Comparison of ENCODE assay signal across 8 cellular contexts in the genomic region with DNA sequence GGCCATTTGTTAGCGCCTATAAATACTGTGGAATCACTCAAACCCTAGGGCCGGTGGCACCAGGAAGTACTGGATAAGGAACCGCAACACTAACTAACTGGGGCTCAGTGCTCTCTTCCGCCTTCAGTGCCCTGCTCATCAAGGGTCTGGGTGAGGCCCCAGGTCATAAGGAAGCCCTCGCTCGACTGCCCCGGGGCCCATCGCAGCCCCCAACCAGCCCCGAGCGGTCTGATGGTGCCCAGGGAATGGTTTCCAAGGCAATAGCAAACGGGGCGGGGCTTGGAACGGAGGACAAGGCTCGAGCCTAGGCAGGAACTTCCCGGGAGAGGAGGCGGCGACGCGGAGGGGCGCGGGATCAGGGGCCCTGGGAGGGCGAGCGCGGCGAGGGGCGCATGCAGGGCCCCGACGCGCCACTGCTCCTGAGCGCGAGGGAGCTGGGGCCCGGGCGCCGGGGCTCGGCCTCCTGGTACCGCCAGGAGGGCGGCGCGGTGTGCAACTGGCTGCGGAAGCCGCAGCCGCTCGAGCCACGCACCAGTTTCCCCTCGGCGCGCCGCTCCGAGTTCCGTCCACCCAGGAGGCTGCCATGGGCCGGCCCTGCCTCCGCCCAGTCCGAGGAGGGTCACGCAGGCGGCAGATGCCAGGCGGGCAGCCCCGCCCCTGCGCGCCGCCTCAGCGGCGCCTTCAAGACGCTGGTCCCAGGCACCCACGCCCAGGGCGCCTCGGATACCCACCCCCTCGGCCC. TPM values are rescaled to one million over a fixed set of nuclear protein-coding genes. Genes with fewer than 3 reads are reported as not detected.
DNase-seq lines count a peak whose midpoint lies in the region; ATAC-seq and TF ChIP-seq lines count a peak whose summit lies in the region.

A gene with protein sequence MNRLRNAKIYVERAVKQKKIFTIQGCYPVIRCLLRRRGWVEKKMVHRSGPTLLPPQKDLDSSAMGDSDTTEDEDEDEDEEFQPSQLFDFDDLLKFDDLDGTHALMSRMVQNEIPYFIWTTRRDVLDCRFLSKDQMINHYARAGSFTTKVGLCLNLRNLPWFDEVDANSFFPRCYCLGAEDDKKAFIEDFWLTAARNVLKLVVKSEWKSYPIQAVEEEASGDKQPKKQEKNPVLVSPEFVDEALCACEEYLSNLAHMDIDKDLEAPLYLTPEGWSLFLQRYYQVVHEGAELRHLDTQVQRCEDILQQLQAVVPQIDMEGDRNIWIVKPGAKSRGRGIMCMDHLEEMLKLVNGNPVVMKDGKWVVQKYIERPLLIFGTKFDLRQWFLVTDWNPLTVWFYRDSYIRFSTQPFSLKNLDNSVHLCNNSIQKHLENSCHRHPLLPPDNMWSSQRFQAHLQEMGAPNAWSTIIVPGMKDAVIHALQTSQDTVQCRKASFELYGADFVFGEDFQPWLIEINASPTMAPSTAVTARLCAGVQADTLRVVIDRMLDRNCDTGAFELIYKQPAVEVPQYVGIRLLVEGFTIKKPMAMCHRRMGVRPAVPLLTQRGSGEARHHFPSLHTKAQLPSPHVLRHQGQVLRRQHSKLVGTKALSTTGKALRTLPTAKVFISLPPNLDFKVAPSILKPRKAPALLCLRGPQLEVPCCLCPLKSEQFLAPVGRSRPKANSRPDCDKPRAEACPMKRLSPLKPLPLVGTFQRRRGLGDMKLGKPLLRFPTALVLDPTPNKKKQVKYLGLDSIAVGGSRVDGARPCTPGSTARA (plus strand): TSS at position 648 of the 742 bp plus-strand sequence. CDS start 400 bp downstream, outside the sequence.

- H3K4me3 ChIP-seq in heart left ventricle = peak within 1 kb of the TSS; percentile 48 to 98 (median 84)
- peak within 1 kb of the TSS; percentile 82 for H3K4me3 ChIP-seq in parathyroid adenoma (ENCODE audit: low read depth, low read length)

- H3K27me3 ChIP-seq in heart left ventricle (no peaks in the 10 kb centered on the region), parathyroid adenoma (ENCODE audit: control insufficient read depth, insufficient read depth, low read length) (no peaks in the 10 kb centered on the region)

- intact Hi-C loops in heart left ventricle (cut with DNase I) = loop anchor here in 1 of 10 donors (5.0 kb wide), 1 partner anchor 108 kb away; a partner anchor contains a TSS

- H3K9ac ChIP-seq in parathyroid adenoma = peak within 1 kb of the TSS; percentile 81

- H3K27ac ChIP-seq in heart left ventricle (peak within 1 kb of the TSS; percentile 72 to 98 (median 94)), parathyroid adenoma (peak within 1 kb of the TSS; percentile 76)

- peak within 1 kb of the TSS; percentile 79 for H2AFZ ChIP-seq in parathyroid adenoma

- peak in 1 of 2 donors; percentile 67 for TF ChIP-seq POLR2A in heart left ventricle (IDR thresholded peaks at IDR 0.05)

- peak within 1 kb of the TSS; percentile 95 for H3K4me2 ChIP-seq in parathyroid adenoma (ENCODE audit: low read length)

- 1 to 3% (median 2%) methylated on average over 28 to 67 of the region's 67 CpGs for WGBS in heart left ventricle, 4 donors

- DNase-seq in COLO668 (lab: John Stamatoyannopoulos, UW; ENCODE audit: unreplicated experiment) (peak; percentile 74), Kasumi-1 (lab: John Stamatoyannopoulos, UW) (peak; percentile 71 to 77), T follicular helper cell (ENCODE audit: low read depth) (peak; percentile 20), amygdala (lab: John Stamatoyannopoulos, UW) (peak in 49 of 56 donors; percentile 8 to 78 (median 51)), heart left ventricle (peak; percentile 77 to 90 (median 79))

- H3K36me3 ChIP-seq in heart left ventricle (peaks cover 0 to 60% (median 36%) of the 10 kb centered on the region in 9 donors), parathyroid adenoma (ENCODE audit: control insufficient read depth, insufficient read depth, low read length) (no peaks in the 10 kb centered on the region)

- TF ChIP-seq CTCF in heart left ventricle (IDR thresholded peaks at IDR 0.05) = peak in 1 of 12 donors; percentile 4
- TF ChIP-seq CTCF in parathyroid adenoma (IDR thresholded peaks at IDR 0.05) = no peak

- H3K9me3 ChIP-seq in heart left ventricle (no peaks in the 10 kb centered on the region), parathyroid adenoma (ENCODE audit: control insufficient read depth, low read length) (no peaks in the 10 kb centered on the region)

- peak; percentile 48 for ATAC-seq in GM19467 (IDR thresholded peaks at IDR 0.05; ENCODE audit: unreplicated experiment)
- ATAC-seq in heart left ventricle = peak; percentile 57 to 86 (median 80)
- ATAC-seq in GM18870 (IDR thresholded peaks at IDR 0.05; ENCODE audit: unreplicated experiment) = no peak

- H3K79me2 ChIP-seq in parathyroid adenoma = no peaks in the 10 kb centered on the region

- H3K4me1 ChIP-seq in heart left ventricle (peaks cover 0 to 23% (median 7%) of the 10 kb centered on the region in 12 donors), parathyroid adenoma (peaks cover 6% of the 10 kb centered on the region)

RNA-seq across cellular contexts. Expression of the gene that starts here (rescaled TPM):
- 10 to 100 TPM in 5 of 9 donors, 1 to 10 TPM in 4; 7.0 to 30.3 (median 11.8) TPM for total RNA-seq in heart left ventricle
- 10 to 100 TPM in 1 of 2 donors, 1 to 10 TPM in 1; 4.7 to 17.3 TPM for polyA plus RNA-seq in heart left ventricle

Comparison
In these comparisons a context has a peak if more than half of its experiments do, and no peak if none do; other contexts are left out.
1. DNase-seq: peak in every context shown above with its lines; median percentile 79 in heart left ventricle; 74 in COLO668; 74 in Kasumi-1; 51 in amygdala; 20 in T follicular helper cell.